ENCODE assay signal across 13 cellular contexts in the genomic region with DNA sequence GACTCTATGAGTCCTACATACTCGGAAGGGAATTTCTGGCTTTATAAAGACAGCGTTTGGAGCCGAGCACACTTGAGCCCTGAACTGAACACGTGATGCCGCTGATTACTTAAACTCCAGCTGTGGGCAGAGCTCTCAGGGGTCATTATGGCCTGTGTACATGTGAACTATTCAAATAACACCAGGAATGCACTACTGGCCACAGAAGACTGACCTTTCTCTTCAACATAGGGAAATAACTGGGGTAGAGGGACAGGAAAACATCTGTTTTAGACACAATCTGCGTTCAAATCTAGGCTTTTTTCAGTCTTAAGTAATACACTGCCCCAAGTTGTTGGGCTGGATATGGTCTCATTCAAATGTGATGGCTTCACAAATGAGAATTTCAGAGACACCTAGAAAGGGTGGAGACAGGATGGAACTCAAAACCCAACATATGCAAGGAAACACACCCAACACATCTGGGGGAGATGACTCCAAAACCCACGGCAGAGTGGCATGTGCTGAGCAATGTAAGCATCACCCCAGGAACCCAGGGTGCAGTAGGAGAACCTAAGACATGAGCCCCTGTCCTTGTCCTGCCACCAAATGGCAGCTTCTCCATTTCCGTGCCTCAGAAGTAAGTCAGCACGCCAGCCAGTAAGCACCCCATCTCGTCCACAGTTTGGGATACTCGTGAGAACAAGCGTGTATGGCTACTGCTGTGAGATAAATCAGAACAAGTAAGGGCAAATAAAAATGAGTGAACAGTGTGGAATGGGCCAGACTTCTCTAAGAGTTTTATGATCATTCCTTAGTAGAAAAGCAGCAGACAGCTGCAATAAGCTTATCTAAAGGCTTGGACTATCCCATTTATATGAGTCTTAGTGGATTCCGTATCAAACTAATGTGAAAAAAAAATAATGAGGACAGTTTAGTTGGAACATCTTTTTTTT. TPM values are rescaled to one million over a fixed set of nuclear protein-coding genes. Genes with fewer than 3 reads are reported as not detected.
DNase-seq lines count a peak whose midpoint lies in the region; ATAC-seq and TF ChIP-seq lines count a peak whose summit lies in the region.
"Had no signal": no experiment of that assay in that cellular context is flagged by ENCODE, and none has a peak within 500 bp of the region (broad histone marks: within the 10 kb centered on the region; RNA-seq: fewer than 3 reads in every experiment).

No MANE protein-coding gene starts in this region.

- H3K36me3 ChIP-seq in Peyer's patch = peaks cover 0 to 10% (median 0%) of the 10 kb centered on the region in 3 donors
- H3K36me3 ChIP-seq in heart left ventricle = peaks cover 2 to 82% (median 41%) of the 10 kb centered on the region in 9 donors
- H3K36me3 ChIP-seq: BE2C had no signal

- ATAC-seq in heart left ventricle (peak; percentile 50 to 84 (median 83)), sciatic nerve (peak; percentile 91), GM18873 (IDR thresholded peaks at IDR 0.05; ENCODE audit: low FRiP score, unreplicated experiment) (no peak), HG03565 (IDR thresholded peaks at IDR 0.05; ENCODE audit: unreplicated experiment) (no peak)
- ATAC-seq: HCT116, PC-3 had no signal

- H3K27me3 ChIP-seq in Peyer's patch = no peaks in the 10 kb centered on the region
- H3K27me3 ChIP-seq in heart left ventricle = no peaks in the 10 kb centered on the region
- H3K27me3 ChIP-seq: BE2C had no signal

- H3K4me3 ChIP-seq in Peyer's patch (no peak overlapping the region), heart left ventricle (no peak overlapping the region)

- no peaks in the 10 kb centered on the region for H3K9me3 ChIP-seq in Peyer's patch
- no peaks in the 10 kb centered on the region for H3K9me3 ChIP-seq in heart left ventricle
- H3K9me3 ChIP-seq: BE2C had no signal

- no peak for TF ChIP-seq CTCF in Peyer's patch (IDR thresholded peaks at IDR 0.05)
- no peak for TF ChIP-seq CTCF in heart left ventricle (IDR thresholded peaks at IDR 0.05)

- TF ChIP-seq POLR2A in Peyer's patch (IDR thresholded peaks at IDR 0.05) (no peak), heart left ventricle (IDR thresholded peaks at IDR 0.05) (no peak)

- H3K4me1 ChIP-seq in Peyer's patch = no peaks in the 10 kb centered on the region
- H3K4me1 ChIP-seq in heart left ventricle = peaks cover 0 to 27% (median 11%) of the 10 kb centered on the region in 12 donors
- H3K4me1 ChIP-seq: BE2C had no signal

- H3K27ac ChIP-seq in Peyer's patch (peak overlapping the region in 3 of 4 donors; percentile 2 to 67 (median 63)), heart left ventricle (peak overlapping the region in 11 of 12 donors; percentile 26 to 76 (median 46))

- intact Hi-C loops in heart left ventricle (cut with DNase I) (no loop called here), sciatic nerve (cut with DNase I) (no loop called here)

- 46 to 58% (median 56%) methylated on average over 13 of the region's 13 CpGs for WGBS in heart left ventricle, 4 donors

- DNase-seq in DMS53 (lab: John Stamatoyannopoulos, UW) (peak; percentile 83), Peyer's patch (no peak), heart left ventricle (peak in 2 of 5 donors; percentile 45 to 58), sciatic nerve (ENCODE audit: low spot score) (no peak), NCI-H1436 (lab: John Stamatoyannopoulos, UW) (no peak)
- DNase-seq in stimulated activated CD4-positive, alpha-beta T cell treated with anti-CD3 and anti-CD28 coated beads, Interleukin-12 subunit alpha, Interleukin-12 subunit beta, amount 100 ng/mL, for 4 hours = no peak
- DNase-seq: BE2C, head of caudate nucleus, MV-4-11, PC-3 had no signal

RNA-seq across cellular contexts. Expression of a gene that starts 24.9 kb away (rescaled TPM):
- 10 to 100 TPM; 20.5 to 92.4 (median 62.0) TPM for total RNA-seq in Peyer's patch
- total RNA-seq in heart left ventricle = 100 to 1,000 TPM in 2 of 9 donors, 10 to 100 TPM in 7; 33.3 to 157 (median 61.7) TPM
- polyA plus RNA-seq in heart left ventricle = 10 to 100 TPM; 19.4 to 89.6 TPM
- 87.6 TPM for total RNA-seq in sciatic nerve

Comparison
In these comparisons a context has a peak if more than half of its experiments do, and no peak if none do; other contexts are left out.
1. ATAC-seq: peak in heart left ventricle (4 of 4) and sciatic nerve (single experiment); none in GM18873 (single experiment) and HG03565 (single experiment).